Comparison of ENCODE assay signal across 2 cellular contexts in genomic region chr3:169082076-169082475, GRCh38.
TF ChIP-seq lines count a peak whose summit lies in the region.

No MANE protein-coding gene starts in this region.

TF ChIP-seq in IMR-90, 13 proteins besides CTCF, POLR2A, EP300 and RAD21 (continued from another document):
- TF ChIP-seq ELK1 (IDR thresholded peaks at IDR 0.05; ENCODE audit: borderline replicate concordance, low read depth, low read length) (no peak), MAZ (IDR thresholded peaks at IDR 0.05; ENCODE audit: borderline replicate concordance, low read depth, low read length) (no peak), MXI1 (IDR thresholded peaks at IDR 0.05; ENCODE audit: borderline replicate concordance, low read depth, low read length) (no peak), CHD1 (IDR thresholded peaks at IDR 0.05; ENCODE audit: low read depth, low read length) (no peak), MAFK (IDR thresholded peaks at IDR 0.05; ENCODE audit: low read depth, low read length) (no peak)

TF ChIP-seq in WTC11, 78 proteins besides CTCF, POLR2A, EP300 and RAD21 (continued from another document):
- no peak for TF ChIP-seq E2F4 (CRISPR knock-in tag; IDR thresholded peaks at IDR 0.05; ENCODE audit: borderline replicate concordance, low read depth)
- no peak for TF ChIP-seq ZNF263 (CRISPR knock-in tag; IDR thresholded peaks at IDR 0.05; ENCODE audit: low read depth)
- no peak for TF ChIP-seq AFF4 (CRISPR knock-in tag; IDR thresholded peaks at IDR 0.05; ENCODE audit: borderline replicate concordance)
- no peak for TF ChIP-seq CREM (CRISPR knock-in tag; IDR thresholded peaks at IDR 0.05)
- no peak for TF ChIP-seq ATF3 (CRISPR knock-in tag; conservative IDR thresholded peaks at IDR 0.05)
- TF ChIP-seq CREB1 (CRISPR knock-in tag; IDR thresholded peaks at IDR 0.05) = no peak
- TF ChIP-seq FOXP1 (CRISPR knock-in tag; IDR thresholded peaks at IDR 0.05; ENCODE audit: borderline replicate concordance) = no peak
- TF ChIP-seq ZNF416 (CRISPR knock-in tag; IDR thresholded peaks at IDR 0.05) = no peak
- no peak for TF ChIP-seq STAT6 (CRISPR knock-in tag; conservative IDR thresholded peaks at IDR 0.05; ENCODE audit: low read depth)
- TF ChIP-seq PRDM15 (CRISPR knock-in tag; IDR thresholded peaks at IDR 0.05) = no peak
- no peak for TF ChIP-seq KAT7 (CRISPR knock-in tag; IDR thresholded peaks at IDR 0.05; ENCODE audit: borderline replicate concordance)
